In the genomic region with DNA sequence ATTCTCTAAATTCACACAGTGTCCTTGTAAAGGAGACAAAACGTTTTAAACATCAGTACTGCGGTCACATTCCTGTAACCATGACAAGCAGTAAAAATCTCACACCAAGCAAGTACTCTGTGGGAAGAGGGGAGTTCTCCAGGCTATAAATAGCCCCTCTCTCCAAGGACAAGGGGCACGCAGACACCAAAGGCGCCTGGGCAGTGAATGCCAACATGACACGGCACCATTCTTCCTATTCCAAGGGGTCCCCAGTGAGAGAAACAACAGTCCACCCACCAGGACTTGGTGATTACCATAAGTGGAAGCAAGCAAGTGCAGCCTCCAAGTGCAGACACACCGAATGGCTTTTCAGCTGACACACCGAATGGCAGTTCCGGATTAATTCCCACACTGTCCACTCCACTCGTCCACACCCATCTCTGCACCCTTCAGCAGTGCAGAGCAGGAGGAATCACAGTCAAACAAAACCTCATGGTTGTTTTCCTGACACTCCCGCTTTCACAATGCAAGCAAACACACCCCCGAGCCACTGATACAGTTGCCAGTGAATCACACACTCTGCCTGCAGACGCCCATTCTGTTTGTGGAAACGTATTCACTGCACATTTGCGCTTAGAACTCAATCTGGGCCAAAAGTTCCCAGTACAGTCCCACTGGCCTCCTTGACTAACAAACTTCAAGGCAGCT, we compare ENCODE assay signal across 8 cellular contexts. TPM values are rescaled to one million over a fixed set of nuclear protein-coding genes. Genes with fewer than 3 reads are reported as not detected.
DNase-seq lines count a peak whose midpoint lies in the region; ATAC-seq, FAIRE-seq and TF ChIP-seq lines count a peak whose summit lies in the region.

No MANE protein-coding gene starts in this region.

- peak overlapping the region; percentile 92 for H3K4me3 ChIP-seq in NT2/D1 (ENCODE audit: insufficient read length, low read depth)
- peak overlapping the region; percentile 72 for H3K4me3 ChIP-seq in bronchial epithelial cell (ENCODE audit: low read depth, low read length)

- no peak for TF ChIP-seq CTCF in bronchial epithelial cell (IDR thresholded peaks at IDR 0.05; ENCODE audit: insufficient read depth, low read length, severe bottlenecking)

- H3K9me3 ChIP-seq in NT2/D1 (ENCODE audit: insufficient read depth, low read length): no peaks in the 10 kb centered on the region

- FAIRE-seq in bronchial epithelial cell (lab: Jason Lieb, UNC): no peak

- peak overlapping the region; percentile 93 for H3K9ac ChIP-seq in NT2/D1 (ENCODE audit: insufficient read length, low read depth)

- peaks cover 20% of the 10 kb centered on the region for H3K27me3 ChIP-seq in NT2/D1 (ENCODE audit: insufficient read depth, insufficient read length)
- no peaks in the 10 kb centered on the region for H3K27me3 ChIP-seq in bronchial epithelial cell (ENCODE audit: control insufficient read depth, insufficient read depth, low read length)

- H3K36me3 ChIP-seq in NT2/D1 (ENCODE audit: insufficient read depth, insufficient read length, low read length): peaks cover 32% of the 10 kb centered on the region
- peaks cover 2% of the 10 kb centered on the region for H3K36me3 ChIP-seq in bronchial epithelial cell (ENCODE audit: control insufficient read depth, insufficient read depth, low read length)

- no peak for ATAC-seq in stimulated activated naive CD8-positive, alpha-beta T cell treated with anti-CD3 and anti-CD28 coated beads, Interleukin-15, Interleukin-2, amounts not matched to agents 100 U/mL and 50 U/mL, for 24 hours

- peak; percentile 80 for DNase-seq in ELR (ENCODE audit: low read depth)
- DNase-seq in NT2/D1 (ENCODE audit: low read depth, low spot score): no peak
- DNase-seq in bronchial epithelial cell (ENCODE audit: low read depth): peak; percentile 88
- peak; percentile 65 for DNase-seq in kidney tubule cell (ENCODE audit: low spot score)
- DNase-seq in stimulated activated naive CD8-positive, alpha-beta T cell treated with anti-CD3 and anti-CD28 coated beads, Interleukin-15, Interleukin-2, amounts not matched to agents 100 U/mL and 50 U/mL, for 24 hours: peak; percentile 32
- DNase-seq in NCI-H187 treated with DMSO at 0.1 percent for 48 hours (lab: John Stamatoyannopoulos, UW): no peak
- no peak for DNase-seq in NCI-H1436 (lab: John Stamatoyannopoulos, UW)
- no peak for DNase-seq in DMS114 treated with DMSO at 0.1 percent for 48 hours (lab: John Stamatoyannopoulos, UW; ENCODE audit: unreplicated experiment)

- peaks cover 27% of the 10 kb centered on the region for H3K4me1 ChIP-seq in NT2/D1 (ENCODE audit: insufficient read depth, insufficient read length)

RNA-seq across cellular contexts. Expression of a gene that starts 1.8 kb away (rescaled TPM):
- total RNA-seq in bronchial epithelial cell: 107 and 124 TPM in 2 replicates

RNA-seq across cellular contexts. Expression of a gene that starts 49.0 kb away (rescaled TPM):
- 0.26 and 1.1 TPM in 2 replicates for total RNA-seq in bronchial epithelial cell

RNA-seq across cellular contexts. Expression of a gene that starts 53.9 kb away (rescaled TPM):
- total RNA-seq in bronchial epithelial cell: 103 and 131 TPM in 2 replicates

Comparison
In these comparisons a context has a peak if more than half of its experiments do, and no peak if none do; other contexts are left out.
1. DNase-seq: peak in ELR (single experiment), bronchial epithelial cell (single experiment), kidney tubule cell (single experiment) and stimulated activated naive CD8-positive, alpha-beta T cell treated with anti-CD3 and anti-CD28 coated beads, Interleukin-15, Interleukin-2, amounts not matched to agents 100 U/mL and 50 U/mL, for 24 hours (single experiment); none in NT2/D1 (single experiment), NCI-H187 treated with DMSO at 0.1 percent for 48 hours (single experiment), NCI-H1436 (single experiment) and DMS114 treated with DMSO at 0.1 percent for 48 hours (single experiment).